In the genomic region with DNA sequence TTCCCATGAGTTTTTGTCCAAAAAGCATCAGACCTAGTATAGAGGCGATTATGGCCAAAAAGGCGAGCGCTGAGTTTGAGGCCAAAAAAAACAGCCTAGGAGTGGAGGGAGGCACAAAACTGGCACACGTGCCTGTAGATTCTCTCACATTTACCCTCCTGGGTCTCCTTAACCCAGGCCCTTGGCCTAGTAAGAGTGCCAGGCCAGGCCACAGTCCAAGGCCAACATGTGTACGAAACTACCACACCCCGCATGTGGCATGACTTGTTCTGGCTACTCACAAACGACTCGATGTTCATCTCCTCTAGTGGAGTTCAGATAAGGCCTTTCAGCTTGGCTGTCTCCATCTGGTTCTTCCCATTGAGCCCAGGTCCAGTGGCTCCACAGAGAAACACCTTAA, we compare ENCODE assay signal across 17 cellular contexts.
DNase-seq lines count a peak whose midpoint lies in the region; ATAC-seq and TF ChIP-seq lines count a peak whose summit lies in the region.
"Had no signal": no experiment of that assay in that cellular context is flagged by ENCODE, and none has a peak within 500 bp of the region (broad histone marks: within the 10 kb centered on the region; RNA-seq: fewer than 3 reads in every experiment).

No MANE protein-coding gene starts in this region.

- TF ChIP-seq CTCF in gastroesophageal sphincter (IDR thresholded peaks at IDR 0.05) (no peak), ovary (IDR thresholded peaks at IDR 0.05) (no peak), upper lobe of right lung (IDR thresholded peaks at IDR 0.05) (no peak)

- H3K36me3 ChIP-seq in gastroesophageal sphincter (no peaks in the 10 kb centered on the region), ovary (no peaks in the 10 kb centered on the region), upper lobe of right lung (no peaks in the 10 kb centered on the region)

- H3K4me3 ChIP-seq in gastroesophageal sphincter (no peak overlapping the region), ovary (no peak overlapping the region), upper lobe of right lung (no peak overlapping the region)
- H3K4me3 ChIP-seq: SK-N-MC had no signal

- 69 to 81% (median 80%) methylated on average over 8 of the region's 8 CpGs for WGBS in adipose tissue, 3 donors
- 79 to 90% methylated on average over 4 to 5 of the region's 8 CpGs for WGBS in gastroesophageal sphincter (ENCODE audit: low coverage in 1 of 2), 2 donors
- WGBS in ovary, 3 donors: 65 to 82% (median 67%) methylated on average over 8 of the region's 8 CpGs

- TF ChIP-seq EP300 in gastroesophageal sphincter (IDR thresholded peaks at IDR 0.05) (no peak), ovary (IDR thresholded peaks at IDR 0.05) (no peak)

- no peaks in the 10 kb centered on the region for H3K27me3 ChIP-seq in gastroesophageal sphincter
- no peaks in the 10 kb centered on the region for H3K27me3 ChIP-seq in ovary
- no peaks in the 10 kb centered on the region for H3K27me3 ChIP-seq in upper lobe of right lung

- DNase-seq in ovary: no peak
- no peak for DNase-seq in upper lobe of right lung
- no peak for DNase-seq in activated CD4-positive, alpha-beta T cell treated with anti-CD3 and anti-CD28 coated beads for 48 hours
- no peak for DNase-seq in NCI-H69 (lab: John Stamatoyannopoulos, UW)
- DNase-seq: activated CD4-positive, alpha-beta T cell treated with anti-CD3 and anti-CD28 coated beads for 1 hour; Calu3; GF-D8; MV-4-11; naive B cell; NCI-H748 treated with DMSO at 0.1 percent for 48 hours; stimulated activated CD4-positive, alpha-beta T cell treated with anti-CD3 and anti-CD28 coated beads, Interleukin-1b, Interleukin-23, amount 100 ng/mL, for 48 hours; substantia nigra; T-helper 9 cell had no signal

- H3K9me3 ChIP-seq in gastroesophageal sphincter (no peaks in the 10 kb centered on the region), ovary (no peaks in the 10 kb centered on the region), upper lobe of right lung (no peaks in the 10 kb centered on the region)

- peaks cover 0 to 50% (median 19%) of the 10 kb centered on the region in 3 donors for H3K4me1 ChIP-seq in gastroesophageal sphincter
- peaks cover 17% of the 10 kb centered on the region for H3K4me1 ChIP-seq in ovary (ENCODE audit: insufficient read depth)
- peaks cover 26% of the 10 kb centered on the region for H3K4me1 ChIP-seq in upper lobe of right lung

- ATAC-seq in gastroesophageal sphincter (no peak), upper lobe of right lung (no peak), GM21717 (IDR thresholded peaks at IDR 0.05; ENCODE audit: unreplicated experiment) (no peak)

- TF ChIP-seq POLR2A in gastroesophageal sphincter (IDR thresholded peaks at IDR 0.05) (no peak), ovary (IDR thresholded peaks at IDR 0.05) (no peak)

- peak overlapping the region; percentile 40 for H3K27ac ChIP-seq in adipose tissue (ENCODE audit: low read depth, low read length)
- H3K27ac ChIP-seq in gastroesophageal sphincter: peak overlapping the region in 3 of 4 donors; percentile 61 to 68 (median 67)
- peak overlapping the region; percentile 2 to 3 for H3K27ac ChIP-seq in ovary
- H3K27ac ChIP-seq in upper lobe of right lung: peak overlapping the region; percentile 9
- H3K27ac ChIP-seq: SK-N-MC had no signal

- intact Hi-C loops in ovary (cut with DNase I): no loop called here
- intact Hi-C loops in upper lobe of right lung (cut with DNase I): no loop called here

Comparison
In these comparisons a context has a peak if more than half of its experiments do, and no peak if none do; other contexts are left out.
1. H3K27ac ChIP-seq: peak in every context shown above with its lines; median percentile 67 in gastroesophageal sphincter; 40 in adipose tissue; 9 in upper lobe of right lung; 2 in ovary.